Comparison of ENCODE assay signal across 1 cellular context in the genomic region with DNA sequence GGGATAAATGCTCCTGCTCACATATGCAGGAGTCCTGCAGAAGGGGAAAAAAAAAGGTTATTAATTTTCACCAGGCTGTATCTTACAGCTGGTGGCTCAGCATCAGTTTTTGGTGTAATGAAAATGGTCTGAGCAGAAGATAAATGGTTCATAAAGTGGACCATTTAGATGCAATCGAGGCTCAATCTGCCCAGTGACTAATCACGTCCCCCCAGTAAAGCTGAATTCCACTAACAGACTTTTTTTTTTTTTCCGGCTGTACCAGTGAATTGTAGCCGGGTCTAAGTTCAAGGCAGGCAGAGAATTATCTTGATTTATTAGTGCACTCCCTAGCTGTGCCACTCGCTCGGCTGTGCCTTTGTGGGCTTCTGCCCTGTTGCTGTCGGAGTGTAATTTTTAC.
TF ChIP-seq lines count a peak whose summit lies in the region.

No MANE protein-coding gene starts in this region.

TF ChIP-seq in neural cell, 6 proteins besides CTCF, POLR2A, EP300 and RAD21 (continued from another document):
- TF ChIP-seq REST (IDR thresholded peaks at IDR 0.05; ENCODE audit: borderline replicate concordance): no peak
- TF ChIP-seq TAF1 (IDR thresholded peaks at IDR 0.05; ENCODE audit: low read depth): no peak
- no peak for TF ChIP-seq MXI1 (conservative IDR thresholded peaks at IDR 0.05; ENCODE audit: poor library complexity, severe bottlenecking)
